In the genomic region with DNA sequence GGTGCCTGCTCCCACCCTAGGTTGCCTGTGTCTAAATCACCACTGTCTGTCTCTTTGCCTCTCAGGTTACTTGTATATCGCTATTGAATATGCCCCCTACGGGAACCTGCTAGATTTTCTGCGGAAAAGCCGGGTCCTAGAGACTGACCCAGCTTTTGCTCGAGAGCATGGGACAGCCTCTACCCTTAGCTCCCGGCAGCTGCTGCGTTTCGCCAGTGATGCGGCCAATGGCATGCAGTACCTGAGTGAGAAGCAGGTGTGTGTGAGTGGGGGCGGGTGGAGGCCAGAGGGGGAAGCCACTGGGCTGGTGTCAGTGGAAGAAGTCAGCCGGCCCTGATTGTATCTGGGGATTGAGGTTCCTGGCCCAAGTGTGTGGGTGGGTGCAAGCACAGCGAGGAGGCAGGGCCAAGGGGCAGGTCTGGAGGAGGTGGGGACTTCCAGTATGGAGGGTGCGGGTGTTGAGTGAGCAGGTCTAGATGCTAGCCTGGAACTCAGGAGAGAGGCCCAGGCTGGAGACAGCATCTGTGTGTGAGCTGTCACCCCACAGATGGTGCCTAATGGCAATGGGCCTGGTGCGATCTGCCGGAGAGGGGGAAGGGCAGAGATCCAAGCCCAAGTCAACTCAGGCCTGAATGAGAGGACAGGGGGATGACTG, we compare ENCODE assay signal across 12 cellular contexts. TPM values are rescaled to one million over a fixed set of nuclear protein-coding genes. Genes with fewer than 3 reads are reported as not detected.
DNase-seq lines count a peak whose midpoint lies in the region; ATAC-seq, FAIRE-seq and TF ChIP-seq lines count a peak whose summit lies in the region.
"Had no signal": no experiment of that assay in that cellular context is flagged by ENCODE, and none has a peak within 500 bp of the region (broad histone marks: within the 10 kb centered on the region; RNA-seq: fewer than 3 reads in every experiment).

No MANE protein-coding gene starts in this region.

- TF ChIP-seq RAD21 in H1 (IDR thresholded peaks at IDR 0.05 in 1 of 2, conservative IDR thresholded peaks at IDR 0.05 in 1 of 2; ENCODE audit: low read depth in 2 of 2, low read length in 2 of 2), result no peak

- POLR2A ChIA-PET in H1 (lab: Charles Lee; ENCODE audit: partially characterized antibody), result interaction anchor here (0.9 to 1.2 kb wide), 3 partner anchors 46 to 86 kb away, joined by 3 read pairs; no protein-coding TSS in a partner anchor

- no peaks in the 10 kb centered on the region for H3K23me2 ChIP-seq in H1 (ENCODE audit: low read depth, low read length)

- H3K56ac ChIP-seq in H1 (replicated peaks; ENCODE audit: insufficient read length, low read depth, low read length), result no peak overlapping the region

- no peak overlapping the region for H2BK15ac ChIP-seq in H1 (ENCODE audit: low read length)

- no peak overlapping the region for H2AFZ ChIP-seq in H1 (ENCODE audit: low read length)

- intact Hi-C loops in sigmoid colon (cut with DNase I), result no loop called here

- DNase-seq in DMS 273 (lab: John Stamatoyannopoulos, UW; ENCODE audit: unreplicated experiment), result peak; percentile 72
- DNase-seq in DMS 273 treated with DMSO at 0.1 percent for 48 hours (lab: John Stamatoyannopoulos, UW), result no peak
- no peak for DNase-seq in H1 (ENCODE audit: low read depth in 1 of 2, low spot score in 2 of 2)
- DNase-seq in sigmoid colon, result peak; percentile 54
- DNase-seq: activated T-cell treated with anti-CD3 and anti-CD28 coated beads, Interleukin-2, amount 50 U/mL, for 24 hours; Kasumi-1 had no signal

- H3K79me1 ChIP-seq in H1 (ENCODE audit: low read depth, low read length), result no peaks in the 10 kb centered on the region

- 92% methylated on average over 15 of the region's 15 CpGs; no CpG with 5 or more reads in 1 of the 2 experiments for WGBS in H1 (ENCODE audit: extremely low coverage in 1 of 2, insufficient coverage in 1 of 2, insufficient read length in 1 of 2, insufficient replicate concordance in 2 of 2, low coverage in 1 of 2, low lambda C conversion rate in 2 of 2, missing lambda C conversion rate in 1 of 2), 2 experiments
- WGBS in sigmoid colon, 2 donors, result 91 to 92% methylated on average over 15 of the region's 15 CpGs

- H4K20me1 ChIP-seq in H1 (replicated peaks in 1 of 2; ENCODE audit: control insufficient read depth in 1 of 2, insufficient read depth in 2 of 2, low read length in 2 of 2), result no peaks in the 10 kb centered on the region

- no peak overlapping the region for H3K9ac ChIP-seq in H1 (replicated peaks in 1 of 4; ENCODE audit: extremely low read depth in 1 of 4, low read depth in 3 of 4, low read length in 3 of 4)

- H3K4ac ChIP-seq in H1 (replicated peaks; ENCODE audit: insufficient read length, low read depth, low read length), result no peak overlapping the region

- peak overlapping the region; percentile 32 for H3K18ac ChIP-seq in H1 (ENCODE audit: extremely low read depth, low read length)

- no peaks in the 10 kb centered on the region for H3K79me2 ChIP-seq in H1 (ENCODE audit: control insufficient read depth in 1 of 2, insufficient read depth in 2 of 2, low read length in 2 of 2)

- H3K23ac ChIP-seq in H1 (ENCODE audit: insufficient read length), result no peak overlapping the region

- TF ChIP-seq EP300 in H1 (IDR thresholded peaks at IDR 0.05; ENCODE audit: borderline replicate concordance in 1 of 2, low read depth in 2 of 2, low read length in 2 of 2) (no peak), sigmoid colon (IDR thresholded peaks at IDR 0.05) (no peak)

- no peak overlapping the region for H3K4me3 ChIP-seq in H1 (ENCODE audit: extremely low read depth in 1 of 4, insufficient read depth in 2 of 4, low read depth in 3 of 4, low read length in 4 of 4)
- no peak overlapping the region for H3K4me3 ChIP-seq in sigmoid colon
- H3K4me3 ChIP-seq: cardiac muscle cell, ovary had no signal

- H3K9me3 ChIP-seq in H1 (ENCODE audit: insufficient read depth in 2 of 2, low read depth in 1 of 2, low read length in 1 of 2) (no peaks in the 10 kb centered on the region), sigmoid colon (no peaks in the 10 kb centered on the region)
- H3K9me3 ChIP-seq: ovary had no signal

- CTCF ChIA-PET in H1 (lab: Charles Lee; ENCODE audit: partially characterized antibody), result interaction anchor here (0.6 to 3.9 kb wide), 5 partner anchors 12 to 33 kb away, joined by 3 to 19 read pairs (median 4); a partner anchor contains a TSS

- ATAC-seq in GM21619 (IDR thresholded peaks at IDR 0.05; ENCODE audit: unreplicated experiment), result no peak
- no peak for ATAC-seq in HG02610 (IDR thresholded peaks at IDR 0.05; ENCODE audit: unreplicated experiment)

- H2BK20ac ChIP-seq in H1 (ENCODE audit: low read length), result no peak overlapping the region

- no peak overlapping the region for H3K14ac ChIP-seq in H1 (ENCODE audit: insufficient read length)

- no peak for FAIRE-seq in H1 (lab: Jason Lieb, UNC)

- H2BK12ac ChIP-seq in H1 (ENCODE audit: low read depth, low read length), result no peak overlapping the region

- H3K4me2 ChIP-seq in H1 (ENCODE audit: insufficient read depth in 1 of 2, low read depth in 2 of 2, low read length in 2 of 2), result no peak overlapping the region

- H3K27me3 ChIP-seq in H1 (replicated peaks in 1 of 4; ENCODE audit: control insufficient read depth in 3 of 4, extremely low read depth in 1 of 4, insufficient read depth in 3 of 4, low read length in 3 of 4) (no peaks in the 10 kb centered on the region; a peak in 1 of 7 replicates), sigmoid colon (no peaks in the 10 kb centered on the region)
- H3K27me3 ChIP-seq: cardiac muscle cell, ovary had no signal

- H3K27ac ChIP-seq in H1 (ENCODE audit: low read depth, low read length) (no peak overlapping the region), sigmoid colon (no peak overlapping the region)
- H3K27ac ChIP-seq: 22Rv1, cardiac muscle cell, ovary had no signal

- H2AK5ac ChIP-seq in H1 (ENCODE audit: low read depth, low read length), result peak overlapping the region; percentile 39; the same call in 1 of the 2 replicates

- H3K36me3 ChIP-seq in H1 (ENCODE audit: control insufficient read depth in 2 of 4, insufficient read depth in 4 of 4, low read length in 3 of 4), result no peaks in the 10 kb centered on the region
- no peaks in the 10 kb centered on the region for H3K36me3 ChIP-seq in sigmoid colon
- H3K36me3 ChIP-seq: cardiac muscle cell, ovary had no signal

- TF ChIP-seq POLR2A in H1 (IDR thresholded peaks at IDR 0.05; ENCODE audit: control extremely low read depth in 1 of 2, low read depth in 2 of 2, low read length in 2 of 2) (no peak), sigmoid colon (IDR thresholded peaks at IDR 0.05) (no peak)

- H2BK120ac ChIP-seq in H1 (replicated peaks; ENCODE audit: low read depth, low read length), result no peak overlapping the region

- no peak overlapping the region for H4K8ac ChIP-seq in H1 (ENCODE audit: extremely low read depth, insufficient read depth, low read length)

- peaks cover 0 to 5% (median 0%) of the 10 kb centered on the region in 4 experiments; a peak in 1 of 7 replicates for H3K4me1 ChIP-seq in H1 (replicated peaks in 1 of 4; ENCODE audit: control insufficient read depth in 3 of 4, insufficient read depth in 4 of 4, low read length in 3 of 4)
- H3K4me1 ChIP-seq in sigmoid colon, result no peaks in the 10 kb centered on the region

- no peak overlapping the region for H4K5ac ChIP-seq in H1 (ENCODE audit: insufficient read length, low read depth, low read length)

- no peak for TF ChIP-seq CTCF in H1 (IDR thresholded peaks at IDR 0.05; ENCODE audit: control extremely low read depth in 1 of 3, insufficient read depth in 1 of 3, low read depth in 1 of 3, low read length in 3 of 3)
- TF ChIP-seq CTCF in sigmoid colon (IDR thresholded peaks at IDR 0.05), result no peak

- H2BK5ac ChIP-seq in H1 (ENCODE audit: low read depth, low read length), result no peak overlapping the region

- no peak overlapping the region for H4K91ac ChIP-seq in H1 (replicated peaks; ENCODE audit: insufficient read length, low read length)

RNA-seq across cellular contexts. Expression of a gene that starts 17.2 kb away (rescaled TPM):
- total RNA-seq in H1 (2021; fragmentation: NEBNext Ultra II Directional; extraction: Animal tissue kit (Norgen Biotek cat#: 25700)), result 2.2 and 2.7 TPM in 2 replicates
- polyA plus RNA-seq in H1 (2011; rRNA removed) (0.74 and 1.5 TPM in 2 replicates), sigmoid colon (1 to 10 TPM; 1.2 to 9.5 (median 1.8) TPM)
- polyA plus RNA-seq in H1 (2011; cell fraction: cytosol; rRNA removed), result 1.2 TPM
- 3.8 TPM for polyA plus RNA-seq in H1 (2011; cell fraction: nucleus; rRNA removed)
- polyA plus RNA-seq in H1 (2012, experiment 1 of 2), result 1.1 to 1.7 TPM (median 1.6 TPM) in 4 replicates
- 1.4 TPM for polyA plus RNA-seq in H1 (2012, experiment 2 of 2)
- 5.6 TPM for polyA plus RNA-seq in H1 (2013, experiment 1 of 2)
- polyA plus RNA-seq in H1 (2013, experiment 2 of 2), result 4.5 TPM
- polyA minus RNA-seq in H1 (2011; rRNA and poly(A)+ RNA removed), result 1.7 and 1.9 TPM in 2 replicates
- polyA minus RNA-seq in H1 (2011; cell fraction: cytosol; rRNA and poly(A)+ RNA removed), result 5.9 TPM
- polyA minus RNA-seq in H1 (2011; cell fraction: nucleus; rRNA and poly(A)+ RNA removed), result 3.0 TPM
- total RNA-seq in sigmoid colon, result 10 to 100 TPM in 3 of 4 donors, 1 to 10 TPM in 1; 8.8 to 33.8 (median 10.2) TPM
- polyA plus RNA-seq: cardiac muscle cell had no signal

RNA-seq across cellular contexts. Expression of a gene that starts 19.7 kb away (rescaled TPM):
- total RNA-seq in H1 (2021; fragmentation: NEBNext Ultra II Directional; extraction: Animal tissue kit (Norgen Biotek cat#: 25700)), result not detected in 2 replicates
- polyA plus RNA-seq in H1 (2011; rRNA removed) (0.08 and 0.11 TPM in 2 replicates), sigmoid colon (not detected)
- not detected for polyA plus RNA-seq in H1 (2011; cell fraction: cytosol; rRNA removed)
- polyA plus RNA-seq in H1 (2011; cell fraction: nucleus; rRNA removed), result 0.07 TPM
- 0.27 to 0.55 TPM (median 0.43 TPM) in 3 of 4 replicates, not detected in the other for polyA plus RNA-seq in H1 (2012, experiment 1 of 2)
- polyA plus RNA-seq in H1 (2012, experiment 2 of 2), result not detected
- polyA plus RNA-seq in H1 (2013, experiment 1 of 2), result 0.04 TPM
- 0.09 TPM for polyA plus RNA-seq in H1 (2013, experiment 2 of 2)
- polyA minus RNA-seq in H1 (2011; rRNA and poly(A)+ RNA removed), result 0.15 TPM in 1 of 2 replicates, not detected in the other
- polyA minus RNA-seq in H1 (2011; cell fraction: cytosol; rRNA and poly(A)+ RNA removed), result not detected
- polyA minus RNA-seq in H1 (2011; cell fraction: nucleus; rRNA and poly(A)+ RNA removed), result not detected
- total RNA-seq in sigmoid colon, result not detected
- total RNA-seq: cardiac muscle cell, RPMI7951 had no signal
- polyA plus RNA-seq: cardiac muscle cell had no signal

RNA-seq across cellular contexts. Expression of a gene that starts 32.6 kb away (rescaled TPM):
- 10.6 and 12.0 TPM in 2 replicates for total RNA-seq in H1 (2021; fragmentation: NEBNext Ultra II Directional; extraction: Animal tissue kit (Norgen Biotek cat#: 25700))
- polyA plus RNA-seq in H1 (2011; rRNA removed) (27.9 and 29.9 TPM in 2 replicates), sigmoid colon (10 to 100 TPM; 44.6 to 68.5 (median 64.3) TPM)
- polyA plus RNA-seq in H1 (2011; cell fraction: cytosol; rRNA removed), result 25.0 TPM
- polyA plus RNA-seq in H1 (2011; cell fraction: nucleus; rRNA removed), result 10.0 TPM
- 10.1 to 12.6 TPM (median 10.7 TPM) in 4 replicates for polyA plus RNA-seq in H1 (2012, experiment 1 of 2)
- polyA plus RNA-seq in H1 (2012, experiment 2 of 2), result 13.0 TPM
- polyA plus RNA-seq in H1 (2013, experiment 1 of 2), result 13.8 TPM
- 16.0 TPM for polyA plus RNA-seq in H1 (2013, experiment 2 of 2)
- polyA minus RNA-seq in H1 (2011; rRNA and poly(A)+ RNA removed), result 14.1 and 15.4 TPM in 2 replicates
- polyA minus RNA-seq in H1 (2011; cell fraction: cytosol; rRNA and poly(A)+ RNA removed), result 5.4 TPM
- 5.0 TPM for polyA minus RNA-seq in H1 (2011; cell fraction: nucleus; rRNA and poly(A)+ RNA removed)
- total RNA-seq in sigmoid colon, result 1 to 10 TPM in 1 of 4 donors, not detected in 3; 2.1 TPM
- total RNA-seq: RPMI7951 had no signal
- polyA plus RNA-seq: cardiac muscle cell, ovary had no signal

RNA-seq across cellular contexts. Expression of a gene that starts 40.8 kb away (rescaled TPM):
- 221 and 252 TPM in 2 replicates for total RNA-seq in H1 (2021; fragmentation: NEBNext Ultra II Directional; extraction: Animal tissue kit (Norgen Biotek cat#: 25700))
- polyA plus RNA-seq in H1 (2011; rRNA removed) (214 and 350 TPM in 2 replicates), sigmoid colon (10 to 100 TPM; 11.4 to 65.7 (median 17.1) TPM)
- polyA plus RNA-seq in H1 (2011; cell fraction: cytosol; rRNA removed), result 234 TPM
- 399 TPM for polyA plus RNA-seq in H1 (2011; cell fraction: nucleus; rRNA removed)
- 231 to 283 TPM (median 258 TPM) in 4 replicates for polyA plus RNA-seq in H1 (2012, experiment 1 of 2)
- 321 TPM for polyA plus RNA-seq in H1 (2012, experiment 2 of 2)
- 136 TPM for polyA plus RNA-seq in H1 (2013, experiment 1 of 2)
- polyA plus RNA-seq in H1 (2013, experiment 2 of 2), result 131 TPM
- polyA minus RNA-seq in H1 (2011; rRNA and poly(A)+ RNA removed), result 219 and 368 TPM in 2 replicates
- polyA minus RNA-seq in H1 (2011; cell fraction: cytosol; rRNA and poly(A)+ RNA removed), result 160 TPM
- 98.7 TPM for polyA minus RNA-seq in H1 (2011; cell fraction: nucleus; rRNA and poly(A)+ RNA removed)
- total RNA-seq in sigmoid colon, result 1 to 10 TPM in 2 of 4 donors, under 1 TPM in 2; 0.66 to 3.4 (median 1.2) TPM

RNA-seq across cellular contexts. Expression of a gene that starts 48.2 kb away (rescaled TPM):
- 24.6 and 26.5 TPM in 2 replicates for total RNA-seq in H1 (2021; fragmentation: NEBNext Ultra II Directional; extraction: Animal tissue kit (Norgen Biotek cat#: 25700))
- polyA plus RNA-seq in H1 (2011; rRNA removed), result 46.7 and 54.2 TPM in 2 replicates
- 46.6 TPM for polyA plus RNA-seq in H1 (2011; cell fraction: cytosol; rRNA removed)
- polyA plus RNA-seq in H1 (2011; cell fraction: nucleus; rRNA removed), result 76.7 TPM
- 14.5 to 42.9 TPM (median 25.8 TPM) in 4 replicates for polyA plus RNA-seq in H1 (2012, experiment 1 of 2)
- polyA plus RNA-seq in H1 (2012, experiment 2 of 2), result 26.3 TPM
- 15.4 TPM for polyA plus RNA-seq in H1 (2013, experiment 1 of 2)
- polyA plus RNA-seq in H1 (2013, experiment 2 of 2), result 16.1 TPM
- 22.8 and 31.0 TPM in 2 replicates for polyA minus RNA-seq in H1 (2011; rRNA and poly(A)+ RNA removed)
- 25.0 TPM for polyA minus RNA-seq in H1 (2011; cell fraction: cytosol; rRNA and poly(A)+ RNA removed)
- polyA minus RNA-seq in H1 (2011; cell fraction: nucleus; rRNA and poly(A)+ RNA removed), result 20.6 TPM
- total RNA-seq in sigmoid colon, result not detected
- polyA plus RNA-seq in sigmoid colon, result 10 to 100 TPM; 29.4 to 41.7 (median 29.6) TPM
- total RNA-seq: RPMI7951 had no signal

Comparison
In these comparisons a context has a peak if more than half of its experiments do, and no peak if none do; other contexts are left out.
1. DNase-seq: peak in DMS 273 (single experiment) and sigmoid colon (single experiment); none in DMS 273 treated with DMSO at 0.1 percent for 48 hours (single experiment) and H1 (0 of 2).